In the genomic region with DNA sequence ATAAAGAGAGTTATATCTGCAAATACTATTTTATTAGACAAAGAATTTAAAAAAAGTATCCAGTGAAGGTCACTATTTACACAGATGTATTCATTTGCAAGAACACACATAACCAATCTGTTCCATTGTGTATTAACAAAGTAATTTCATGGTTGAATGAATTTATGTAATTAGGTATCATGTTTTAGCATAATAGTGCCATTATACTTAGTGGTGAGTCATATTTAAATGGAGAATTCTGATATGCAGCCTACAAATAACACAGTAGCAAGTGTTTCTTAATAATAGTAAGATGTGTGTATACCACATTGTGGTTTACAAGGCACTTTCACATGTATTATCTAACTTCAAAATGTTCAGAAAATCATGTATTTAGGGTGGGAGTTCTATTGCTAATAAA, we compare ENCODE assay signal across 21 cellular contexts.
DNase-seq lines count a peak whose midpoint lies in the region; ATAC-seq lines count a peak whose summit lies in the region.
"Had no signal": no experiment of that assay in that cellular context is flagged by ENCODE, and none has a peak within 500 bp of the region (broad histone marks: within the 10 kb centered on the region; RNA-seq: fewer than 3 reads in every experiment).

No MANE protein-coding gene starts in this region.

- DNase-seq in NCI-H2107 treated with DMSO at 0.1 percent for 48 hours (lab: John Stamatoyannopoulos, UW; ENCODE audit: unreplicated experiment) (peak; percentile 10), NCI-H2107 (lab: John Stamatoyannopoulos, UW) (no peak), NCI-H1930 (lab: John Stamatoyannopoulos, UW) (peak; percentile 63 to 74), NCI-H748 (lab: John Stamatoyannopoulos, UW; ENCODE audit: unreplicated experiment) (peak; percentile 89), left kidney (ENCODE audit: low read depth, low spot score) (peak; percentile 2), GDM1 (lab: John Stamatoyannopoulos, UW) (no peak)
- DNase-seq: activated CD4-positive, alpha-beta T cell treated with anti-CD3 and anti-CD28 coated beads, Interleukin-2, amount 50 U/mL, for 48 hours; activated naive CD4-positive, alpha-beta T cell treated with anti-CD3 and anti-CD28 coated beads for 36 hours; adrenal gland; CD4-positive, CD25-positive, alpha-beta regulatory T cell; H7; left ventricle myocardium superior; NCI-H187; NCI-H82; retina; small intestine; stimulated activated CD4-positive, alpha-beta T cell treated with anti-CD3 and anti-CD28 coated beads, Interleukin-1b, Interleukin-23, amount 100 ng/mL, for 48 hours; tibial artery had no signal

- no peak for ATAC-seq in HG03175 (IDR thresholded peaks at IDR 0.05; ENCODE audit: unreplicated experiment)
- ATAC-seq in HG03469 (IDR thresholded peaks at IDR 0.05; ENCODE audit: unreplicated experiment), result no peak
- ATAC-seq: left ventricle myocardium superior; natural killer cell treated with Interleukin-12 subunit alpha and Interleukin-12 subunit beta and Interleukin-15 and Interleukin-18, amount 100 ng/mL, for 72 hours had no signal

Comparison
In these comparisons a context has a peak if more than half of its experiments do, and no peak if none do; other contexts are left out.
1. DNase-seq: peak in NCI-H2107 treated with DMSO at 0.1 percent for 48 hours (single experiment), NCI-H1930 (2 of 2), NCI-H748 (single experiment) and left kidney (single experiment); none in NCI-H2107 (single experiment) and GDM1 (single experiment).